ENCODE assay signal across 9 cellular contexts in the genomic region with DNA sequence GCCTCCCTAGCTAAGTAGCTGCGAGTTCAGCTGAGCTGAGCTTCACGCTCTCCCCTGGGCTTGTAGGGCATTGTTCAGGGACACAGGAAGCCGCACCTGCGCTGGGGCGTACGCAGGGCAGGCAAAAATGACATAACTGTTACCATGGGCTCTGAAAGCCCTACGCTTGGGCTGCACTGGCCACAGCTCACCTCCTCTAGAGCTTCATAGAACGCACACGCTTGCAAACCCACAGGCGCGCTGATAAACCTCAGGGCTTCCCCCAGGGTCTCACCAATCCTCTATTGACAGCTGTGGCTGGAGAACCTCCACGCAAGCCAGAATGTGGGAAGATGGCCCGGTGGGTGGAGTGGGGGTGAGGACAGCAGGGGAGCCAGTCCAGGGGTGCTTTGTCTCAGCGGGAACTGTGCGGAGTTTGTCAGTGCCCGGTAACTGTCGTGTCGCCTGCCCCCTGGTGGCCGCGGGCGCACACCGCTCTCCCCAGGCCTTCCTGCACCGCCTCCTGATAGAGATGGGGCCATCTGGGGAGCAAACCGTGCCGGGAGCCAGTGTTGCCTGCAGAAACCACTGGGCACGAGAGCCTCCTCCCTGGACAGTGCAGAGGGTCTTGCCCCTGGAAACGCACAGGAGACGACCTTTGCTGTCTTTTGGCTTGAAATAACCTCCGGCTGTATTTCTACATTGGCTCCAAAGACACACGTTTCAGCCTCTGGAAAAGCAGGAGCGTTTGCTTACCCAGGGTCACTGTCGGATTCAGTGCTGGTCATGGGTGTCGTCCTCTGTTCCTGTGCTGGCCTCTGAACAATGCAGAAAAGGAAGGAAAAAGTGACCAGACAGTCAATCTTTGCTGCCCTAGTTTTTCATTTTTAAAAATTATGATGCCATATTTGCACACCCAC. TPM values are rescaled to one million over a fixed set of nuclear protein-coding genes. Genes with fewer than 3 reads are reported as not detected.
DNase-seq lines count a peak whose midpoint lies in the region; ATAC-seq lines count a peak whose summit lies in the region.
"Had no signal": no experiment of that assay in that cellular context is flagged by ENCODE, and none has a peak within 500 bp of the region (broad histone marks: within the 10 kb centered on the region; RNA-seq: fewer than 3 reads in every experiment).

No MANE protein-coding gene starts in this region.

- no peak overlapping the region for H3K14ac ChIP-seq in mesenchymal stem cell (ENCODE audit: low read length in 2 of 2)

- no peak overlapping the region for H3K4ac ChIP-seq in mesenchymal stem cell (ENCODE audit: low read depth in 1 of 2, low read length in 2 of 2)

- H3K18ac ChIP-seq in mesenchymal stem cell (ENCODE audit: low read depth in 1 of 2, low read length in 2 of 2): no peak overlapping the region

- no peaks in the 10 kb centered on the region for H3K36me3 ChIP-seq in mesenchymal stem cell (ENCODE audit: control insufficient read depth in 1 of 2, insufficient read depth in 2 of 2, low read depth in 1 of 2, low read length in 2 of 2)

- no peak overlapping the region for H3K4me2 ChIP-seq in mesenchymal stem cell (ENCODE audit: low read length, poor library complexity, severe bottlenecking)

- no peak overlapping the region for H2BK12ac ChIP-seq in mesenchymal stem cell (ENCODE audit: low read length in 2 of 2)

- no peak overlapping the region for H2AFZ ChIP-seq in mesenchymal stem cell (ENCODE audit: low read depth, low read length)

- peaks cover 15 to 31% of the 10 kb centered on the region in 2 experiments for H3K27me3 ChIP-seq in mesenchymal stem cell (ENCODE audit: control insufficient read depth in 1 of 2, insufficient read depth in 1 of 2, low read length in 2 of 2)

- no peak overlapping the region for H4K91ac ChIP-seq in mesenchymal stem cell (ENCODE audit: low read length)

- no peak overlapping the region for H4K8ac ChIP-seq in mesenchymal stem cell (ENCODE audit: low read length)

- H2AK5ac ChIP-seq in mesenchymal stem cell (ENCODE audit: low read length, severe bottlenecking): no peak overlapping the region

- DNase-seq in NCI-H1436 (lab: John Stamatoyannopoulos, UW) (peak; percentile 47), NCI-H1436 treated with DMSO at 0.1 percent for 48 hours (lab: John Stamatoyannopoulos, UW) (no peak), NCI-H460 (ENCODE audit: extremely low read depth, low read depth) (peak; percentile 39), ecto neural progenitor cell (ENCODE audit: low spot score) (peak; percentile 88), mesenchymal stem cell (peak; percentile 59)
- DNase-seq in activated CD4-positive, alpha-beta T cell treated with anti-CD3 and anti-CD28 coated beads, Interleukin-2, amount 50 U/mL, for 1 hour: peak; percentile 57
- peak; percentile 65 to 72 for DNase-seq in stimulated activated CD8-positive, alpha-beta memory T cell treated with anti-CD3 and anti-CD28 coated beads, Interleukin-2, amount 100 ng/mL, for 48 hours (ENCODE audit: low read depth in 2 of 2)

- H3K27ac ChIP-seq in mesenchymal stem cell (ENCODE audit: low read length, poor library complexity, severe bottlenecking): no peak overlapping the region

- WGBS in mesenchymal stem cell: 40% methylated on average over 31 of the region's 33 CpGs

- peaks cover 6% of the 10 kb centered on the region for H3K4me1 ChIP-seq in mesenchymal stem cell (ENCODE audit: control insufficient read depth, insufficient read depth, low read depth, low read length)

- H3K9ac ChIP-seq in mesenchymal stem cell (ENCODE audit: low read length): peak overlapping the region; percentile 42

- no peak overlapping the region for H2BK5ac ChIP-seq in mesenchymal stem cell (ENCODE audit: low read depth, low read length, poor library complexity, severe bottlenecking)

- no peak overlapping the region for H3K23ac ChIP-seq in mesenchymal stem cell (ENCODE audit: low read length in 2 of 2)

- peak overlapping the region in 1 of 2 experiments; percentile 45 for H3K4me3 ChIP-seq in mesenchymal stem cell (ENCODE audit: insufficient read depth in 1 of 2, low read depth in 1 of 2, low read length in 2 of 2)

- no peak overlapping the region for H2BK120ac ChIP-seq in mesenchymal stem cell (ENCODE audit: low read depth, low read length)

- H3K79me1 ChIP-seq in mesenchymal stem cell (replicated peaks; ENCODE audit: low read length, poor library complexity, severe bottlenecking): no peaks in the 10 kb centered on the region

- H2BK15ac ChIP-seq in mesenchymal stem cell (ENCODE audit: low read depth, poor library complexity, severe bottlenecking): no peak overlapping the region

- no peaks in the 10 kb centered on the region for H3K9me3 ChIP-seq in mesenchymal stem cell (ENCODE audit: control insufficient read depth, low read length)

- ATAC-seq in HG02981 (IDR thresholded peaks at IDR 0.05; ENCODE audit: unreplicated experiment): peak; percentile 89

RNA-seq across cellular contexts. Expression of gene CIDEA, which starts 17.0 kb away (rescaled TPM):
- not detected in 2 replicates for total RNA-seq in NCI-H460 (2014; rRNA removed; shearing (Covaris generic))
- polyA plus RNA-seq in NCI-H460 (2014; cell fraction: nucleus; rRNA removed): not detected in 2 replicates
- polyA plus RNA-seq in mesenchymal stem cell (2013, experiment 1 of 2): not detected
- not detected for polyA plus RNA-seq in mesenchymal stem cell (2013, experiment 2 of 2)
- total RNA-seq: mononuclear cell had no signal
